In the genomic region with DNA sequence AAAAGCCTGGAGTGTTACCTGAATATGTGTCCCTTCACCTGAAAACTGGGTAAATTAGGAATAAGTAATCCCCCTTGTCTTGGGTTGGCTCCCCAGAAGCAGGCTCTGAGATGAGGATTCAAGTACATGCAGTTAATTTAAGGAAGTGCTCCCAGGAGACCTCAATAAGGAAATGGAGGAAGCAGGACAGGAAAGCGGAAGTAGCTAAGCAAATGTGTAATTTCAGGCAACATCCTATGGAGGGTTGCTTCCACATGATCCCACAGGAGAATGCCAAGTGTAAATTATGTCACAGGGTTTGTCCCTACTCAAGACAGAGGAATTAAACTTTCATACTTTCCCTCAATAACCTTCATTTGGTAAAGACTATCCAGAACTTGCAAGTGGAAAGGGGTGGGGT, we compare ENCODE assay signal across 30 cellular contexts. TPM values are rescaled to one million over a fixed set of nuclear protein-coding genes. Genes with fewer than 3 reads are reported as not detected.
DNase-seq lines count a peak whose midpoint lies in the region; ATAC-seq, FAIRE-seq and TF ChIP-seq lines count a peak whose summit lies in the region.
"Had no signal": no experiment of that assay in that cellular context is flagged by ENCODE, and none has a peak within 500 bp of the region (broad histone marks: within the 10 kb centered on the region; RNA-seq: fewer than 3 reads in every experiment).

No MANE protein-coding gene starts in this region.

- no peak for FAIRE-seq in K562 (lab: Jason Lieb, UNC)
- FAIRE-seq: A204.1 had no signal

- no TSS peak for BruUV-seq in K562 (replicated peaks; lab: Mats Ljungman, UMichigan)

- H3K4me2 ChIP-seq in K562 (ENCODE audit: insufficient read depth, low read length), result no peak overlapping the region
- H3K4me2 ChIP-seq: neural progenitor cell had no signal

- CTCF ChIA-PET in K562 (lab: Yijun Ruan, JAX; ENCODE audit: low intra/inter-chr PET ratio), result no interaction called here

- in situ Hi-C loops in K562 (cut with MboI), result no loop called here

- H3K9me1 ChIP-seq in K562 (ENCODE audit: control insufficient read depth, insufficient read depth, low read length), result no peaks in the 10 kb centered on the region

- H3K9me3 ChIP-seq in heart right ventricle (no peaks in the 10 kb centered on the region), K562 (replicated peaks; ENCODE audit: control insufficient read depth, insufficient read depth, low read depth, low read length) (no peaks in the 10 kb centered on the region)
- H3K9me3 ChIP-seq: gastroesophageal sphincter, sigmoid colon, stomach had no signal

- TF ChIP-seq POLR2A in NB4 (IDR thresholded peaks at IDR 0.05; ENCODE audit: extremely low read depth, insufficient read length) (no peak), K562 (conservative IDR thresholded peaks at IDR 0.05) (no peak)

- H3K4me1 ChIP-seq in heart right ventricle, result peaks cover 0 to 10% (median 0%) of the 10 kb centered on the region in 9 donors
- no peaks in the 10 kb centered on the region; a peak in 1 of 5 replicates for H3K4me1 ChIP-seq in K562 (replicated peaks in 1 of 2; ENCODE audit: control insufficient read depth in 2 of 2, insufficient read depth in 2 of 2, low read length in 2 of 2)
- H3K4me1 ChIP-seq: gastroesophageal sphincter, neural progenitor cell, sigmoid colon had no signal

- no peak overlapping the region for H3K4me3 Mint-ChIP-seq in T-helper 2 cell treated with Interferon-gamma antibody and Interleukin-4, amounts not matched to agents 5 μg/mL and 100 μg/mL, for 36 hours
- H3K4me3 Mint-ChIP-seq: activated CD4-positive, alpha-beta T cell treated with anti-CD3 and anti-CD28 coated beads, Interleukin-2, amount 10 ng/mL, durations not matched to agents 24 days and 14 days; CD8-positive, alpha-beta memory T cell; neural progenitor cell had no signal

- no peak overlapping the region for H3K27ac Mint-ChIP-seq in T-helper 2 cell treated with Interferon-gamma antibody and Interleukin-4, amounts not matched to agents 5 μg/mL and 100 μg/mL, for 36 hours
- H3K27ac Mint-ChIP-seq: activated CD4-positive, alpha-beta T cell treated with anti-CD3 and anti-CD28 coated beads, Interleukin-2, amount 10 ng/mL, durations not matched to agents 24 days and 14 days; CD8-positive, alpha-beta memory T cell; neural progenitor cell; progenitor cell of endocrine pancreas had no signal

- H3K4me3 ChIP-seq in heart right ventricle (no peak overlapping the region), NB4 (ENCODE audit: low read depth, low read length) (no peak overlapping the region), K562 (no peak overlapping the region)
- H3K4me3 ChIP-seq: gastroesophageal sphincter, neural progenitor cell, sigmoid colon, stomach had no signal

- H3K9me3 Mint-ChIP-seq in T-helper 2 cell treated with Interferon-gamma antibody and Interleukin-4, amounts not matched to agents 5 μg/mL and 100 μg/mL, for 36 hours, result no peaks in the 10 kb centered on the region
- H3K9me3 Mint-ChIP-seq: activated naive CD4-positive, alpha-beta T cell treated with anti-CD3 and anti-CD28 coated beads, Interleukin-2, amount 50 U/mL, for 72 hours; CD8-positive, alpha-beta memory T cell had no signal

- H3K27me3 Mint-ChIP-seq in T-helper 2 cell treated with Interferon-gamma antibody and Interleukin-4, amounts not matched to agents 5 μg/mL and 100 μg/mL, for 36 hours (ENCODE audit: low read depth), result no peaks in the 10 kb centered on the region
- H3K27me3 Mint-ChIP-seq: activated CD4-positive, alpha-beta T cell treated with anti-CD3 and anti-CD28 coated beads, Interleukin-2, amount 10 ng/mL, durations not matched to agents 24 days and 14 days; progenitor cell of endocrine pancreas had no signal

- no peaks in the 10 kb centered on the region for H4K20me1 ChIP-seq in K562 (replicated peaks; ENCODE audit: control insufficient read depth, insufficient read depth, low read length)

- no peak overlapping the region for H3K9ac ChIP-seq in K562 (ENCODE audit: insufficient read depth in 1 of 2, low read depth in 2 of 2, low read length in 2 of 2)
- H3K9ac ChIP-seq: neural progenitor cell had no signal

- peaks cover 1% of the 10 kb centered on the region for H3K4me1 Mint-ChIP-seq in T-helper 2 cell treated with Interferon-gamma antibody and Interleukin-4, amounts not matched to agents 5 μg/mL and 100 μg/mL, for 36 hours (ENCODE audit: low read depth)
- H3K4me1 Mint-ChIP-seq: activated CD4-positive, alpha-beta T cell treated with anti-CD3 and anti-CD28 coated beads, Interleukin-2, amount 10 ng/mL, durations not matched to agents 24 days and 14 days; CD8-positive, alpha-beta memory T cell; neural progenitor cell had no signal

- H3K79me2 ChIP-seq in K562 (ENCODE audit: control insufficient read depth, insufficient read depth, low read length), result no peaks in the 10 kb centered on the region

- WGBS in heart right ventricle, 2 donors, result 56% methylated on average over 1 of the region's 1 CpG
- 83% methylated on average over 1 of the region's 1 CpG for WGBS in K562 (ENCODE audit: insufficient coverage, low coverage, missing lambda C conversion rate)

- peaks cover 36% of the 10 kb centered on the region for H3K36me3 Mint-ChIP-seq in T-helper 2 cell treated with Interferon-gamma antibody and Interleukin-4, amounts not matched to agents 5 μg/mL and 100 μg/mL, for 36 hours (ENCODE audit: low read depth)
- H3K36me3 Mint-ChIP-seq: activated naive CD4-positive, alpha-beta T cell treated with anti-CD3 and anti-CD28 coated beads, Interleukin-2, amount 50 U/mL, for 72 hours had no signal

- TF ChIP-seq CTCF in heart right ventricle (IDR thresholded peaks at IDR 0.05) (no peak), NB4 (IDR thresholded peaks at IDR 0.05; ENCODE audit: low read depth, low read length) (no peak), K562 (IDR thresholded peaks at IDR 0.05 in 2 of 3, conservative IDR thresholded peaks at IDR 0.05 in 1 of 3; ENCODE audit: insufficient read depth in 2 of 3, low read depth in 1 of 3, low read length in 3 of 3) (no peak)

- TF ChIP-seq RAD21 in K562 (CRISPR knock-in tag; conservative IDR thresholded peaks at IDR 0.05 in 1 of 2, IDR thresholded peaks at IDR 0.05 in 1 of 2), result no peak

- intact Hi-C loops in heart right ventricle (cut with DNase I), result loop anchor here in 1 of 10 donors (10.0 kb wide), 1 partner anchor 104 kb away; no protein-coding TSS in a partner anchor
- intact Hi-C loops in cardiac septum (cut with DNase I), result no loop called here
- intact Hi-C loops in K562 (cut with micrococcal nuclease), result no loop called here

- H3K27ac ChIP-seq in heart right ventricle (peak overlapping the region in 6 of 10 donors; percentile 36 to 56 (median 40)), K562 (ENCODE audit: extremely low read depth, low read depth, low read length) (no peak overlapping the region)
- H3K27ac ChIP-seq: brain microvascular endothelial cell, gastroesophageal sphincter, neural progenitor cell, sigmoid colon, stomach had no signal

- TF ChIP-seq EP300 in K562 (IDR thresholded peaks at IDR 0.05; ENCODE audit: low read length), result no peak

- ATAC-seq in heart right ventricle, result peak in 7 of 8 donors; percentile 29 to 79 (median 64)
- ATAC-seq in K562, result no peak
- ATAC-seq in GM18858 (IDR thresholded peaks at IDR 0.05; ENCODE audit: unreplicated experiment), result no peak
- ATAC-seq in HG02938 (IDR thresholded peaks at IDR 0.05; ENCODE audit: unreplicated experiment), result no peak
- ATAC-seq: activated naive CD4-positive, alpha-beta T cell treated with anti-CD3 and anti-CD28 coated beads, Interleukin-2, amount 50 U/mL, for 72 hours; gastroesophageal sphincter; PC-3; SK-N-SH treated with all-trans-retinoic acid at 6 μM for 48 hours had no signal

- peak in 1 of 2 donors; percentile 6 for DNase-seq in heart right ventricle
- DNase-seq in cardiac septum (ENCODE audit: low spot score), result no peak
- DNase-seq in NB4 (ENCODE audit: low read depth), result peak; percentile 6
- DNase-seq in K562 (ENCODE audit: extremely low read depth in 1 of 4, low spot score in 3 of 4), result no peak
- peak; percentile 32 for DNase-seq in pons (ENCODE audit: low spot score)
- DNase-seq in T-helper 2 cell treated with Interferon-gamma antibody and Interleukin-4, amounts not matched to agents 5 μg/mL and 100 μg/mL, for 36 hours (ENCODE audit: low spot score), result no peak
- DNase-seq: activated CD4-positive, alpha-beta T cell treated with anti-CD3 and anti-CD28 coated beads, Interleukin-2, amount 10 ng/mL, durations not matched to agents 24 days and 14 days; activated CD8-positive, alpha-beta memory T cell treated with anti-CD3 and anti-CD28 coated beads for 24 hours; activated T-cell treated with anti-CD3 and anti-CD28 coated beads for 4 hours; amygdala; brain microvascular endothelial cell; CD8-positive, alpha-beta memory T cell; HCEC 1CT; hippocampal formation; mesenchymal stem cell; NCI-H1105 treated with DMSO at 0.1 percent for 48 hours; NCI-H1930; NCI-H510A treated with DMSO at 0.1 percent for 48 hours; PC-3; sigmoid colon; stimulated activated CD4-positive, alpha-beta T cell treated with anti-CD3 and anti-CD28 coated beads, Interleukin-4, amount 100 ng/mL, for 1 hour; stomach had no signal

- H3K27me3 ChIP-seq in heart right ventricle (no peaks in the 10 kb centered on the region), K562 (ENCODE audit: control insufficient read depth in 2 of 2, insufficient read depth in 2 of 2, low read length in 2 of 2) (no peaks in the 10 kb centered on the region)
- H3K27me3 ChIP-seq: brain microvascular endothelial cell, gastroesophageal sphincter, neural progenitor cell, sigmoid colon, stomach had no signal

- POLR2A ChIA-PET in K562 (lab: Yijun Ruan, JAX), result no interaction called here

- no peak overlapping the region for H2AFZ ChIP-seq in K562 (ENCODE audit: low read depth, low read length)
- H2AFZ ChIP-seq: neural progenitor cell had no signal

- H3K36me3 ChIP-seq in heart right ventricle, result peaks cover 0 to 19% (median 0%) of the 10 kb centered on the region in 9 donors
- H3K36me3 ChIP-seq in K562 (ENCODE audit: control insufficient read depth, insufficient read depth, low read length), result no peaks in the 10 kb centered on the region
- H3K36me3 ChIP-seq: brain microvascular endothelial cell, neural progenitor cell, sigmoid colon, stomach had no signal

RNA-seq across cellular contexts. Expression of gene ARHGEF6, which starts 48.1 kb away (rescaled TPM):
- total RNA-seq in heart right ventricle, result 10 to 100 TPM; 39.5 to 88.0 (median 52.2) TPM
- 10 to 100 TPM; 15.3 to 16.5 TPM for polyA plus RNA-seq in heart right ventricle
- total RNA-seq in cardiac septum, result 51.3 TPM
- total RNA-seq in K562 (2011; cell fraction: chromatin; rRNA removed; ENCODE audit: low replicate concordance), result 2.3 and 4.7 TPM in 2 replicates
- 1.3 TPM in 2 replicates for total RNA-seq in K562 (2011; cell fraction: nucleolus; rRNA removed)
- total RNA-seq in K562 (2011; cell fraction: nucleoplasm; rRNA removed), result 2.0 and 4.1 TPM in 2 replicates
- 7.4 and 9.5 TPM in 2 replicates for total RNA-seq in K562 (2014; rRNA removed)
- 14.3 and 15.9 TPM in 2 replicates for total RNA-seq in K562 (2014; rRNA removed; fragmentation: Illumina TruSeq; extraction: Trizol)
- total RNA-seq in K562 (2015; rRNA removed; fragmentation: Illumina TruSeq; extraction: Trizol), result 20.7 and 22.1 TPM in 2 replicates
- total RNA-seq in K562 (2021), result 10.4 and 10.9 TPM in 2 replicates
- polyA plus RNA-seq in K562 (2011; rRNA removed), result 15.1 and 15.3 TPM in 2 replicates
- 4.4 and 8.8 TPM in 2 replicates for polyA plus RNA-seq in K562 (2011; cell fraction: cytosol; rRNA removed)
- polyA plus RNA-seq in K562 (2011; cell fraction: nucleus; rRNA removed), result 8.9 and 13.1 TPM in 2 replicates
- polyA plus RNA-seq in K562 (2012), result 24.2 and 44.4 TPM in 2 replicates
- polyA plus RNA-seq in K562 (2014; fragmentation: Illumina TruSeq; extraction: Trizol), result 15.2 and 18.0 TPM in 2 replicates
- 1 to 10 TPM; 2.9 to 5.0 TPM for polyA plus RNA-seq in K562 (2014; fragmentation: Nextera tagmentation; extraction: Ambion mirVana)
- polyA plus RNA-seq in K562 (2014; rRNA removed), result 13.3 and 14.1 TPM in 2 replicates
- 13.3 and 15.4 TPM in 2 replicates for polyA minus RNA-seq in K562 (2011; rRNA and poly(A)+ RNA removed)
- 4.0 and 5.6 TPM in 2 replicates for polyA minus RNA-seq in K562 (2011; cell fraction: cytosol; rRNA and poly(A)+ RNA removed)
- polyA minus RNA-seq in K562 (2011; cell fraction: nucleus; rRNA and poly(A)+ RNA removed), result 2.4 and 7.1 TPM in 2 replicates

RNA-seq across cellular contexts. Expression of gene RBMX, which starts 51.7 kb away (rescaled TPM):
- total RNA-seq in heart right ventricle (100 to 1,000 TPM in 3 of 10 donors, 10 to 100 TPM in 7; 85.7 to 107 (median 91.0) TPM), cardiac septum (92.7 TPM), K562 (2014; rRNA removed) (475 and 540 TPM in 2 replicates), K562 (2014; rRNA removed; fragmentation: Illumina TruSeq; extraction: Trizol) (671 and 744 TPM in 2 replicates), K562 (2015; rRNA removed; fragmentation: Illumina TruSeq; extraction: Trizol) (587 and 622 TPM in 2 replicates), K562 (2021) (421 and 459 TPM in 2 replicates)
- polyA plus RNA-seq in heart right ventricle (10 to 100 TPM; 45.0 to 70.4 TPM), K562 (2011; rRNA removed) (461 and 523 TPM in 2 replicates), K562 (2014; fragmentation: Illumina TruSeq; extraction: Trizol) (534 and 616 TPM in 2 replicates), K562 (2014; fragmentation: Nextera tagmentation; extraction: Ambion mirVana) (100 to 1,000 TPM; 468 to 638 TPM), K562 (2014; rRNA removed) (352 and 405 TPM in 2 replicates)
- 379 and 688 TPM in 2 replicates for total RNA-seq in K562 (2011; cell fraction: chromatin; rRNA removed; ENCODE audit: low replicate concordance)
- total RNA-seq in K562 (2011; cell fraction: nucleolus; rRNA removed), result 193 and 197 TPM in 2 replicates
- total RNA-seq in K562 (2011; cell fraction: nucleoplasm; rRNA removed), result 341 and 464 TPM in 2 replicates
- polyA plus RNA-seq in K562 (2011; cell fraction: cytosol; rRNA removed), result 199 and 265 TPM in 2 replicates
- 464 and 535 TPM in 2 replicates for polyA plus RNA-seq in K562 (2011; cell fraction: nucleus; rRNA removed)
- polyA plus RNA-seq in K562 (2012), result 368 and 402 TPM in 2 replicates
- polyA minus RNA-seq in K562 (2011; rRNA and poly(A)+ RNA removed), result 441 and 529 TPM in 2 replicates
- polyA minus RNA-seq in K562 (2011; cell fraction: cytosol; rRNA and poly(A)+ RNA removed), result 333 and 352 TPM in 2 replicates
- polyA minus RNA-seq in K562 (2011; cell fraction: nucleus; rRNA and poly(A)+ RNA removed), result 173 and 327 TPM in 2 replicates

Comparison
In these comparisons a context has a peak if more than half of its experiments do, and no peak if none do; other contexts are left out.
1. ATAC-seq: peak in heart right ventricle (7 of 8); none in K562 (single experiment), GM18858 (single experiment) and HG02938 (single experiment).
2. DNase-seq: peak in NB4 (single experiment) and pons (single experiment); none in cardiac septum (single experiment), K562 (0 of 4) and T-helper 2 cell treated with Interferon-gamma antibody and Interleukin-4, amounts not matched to agents 5 μg/mL and 100 μg/mL, for 36 hours (single experiment).